Comparison of ENCODE assay signal across 27 cellular contexts in the genomic region with DNA sequence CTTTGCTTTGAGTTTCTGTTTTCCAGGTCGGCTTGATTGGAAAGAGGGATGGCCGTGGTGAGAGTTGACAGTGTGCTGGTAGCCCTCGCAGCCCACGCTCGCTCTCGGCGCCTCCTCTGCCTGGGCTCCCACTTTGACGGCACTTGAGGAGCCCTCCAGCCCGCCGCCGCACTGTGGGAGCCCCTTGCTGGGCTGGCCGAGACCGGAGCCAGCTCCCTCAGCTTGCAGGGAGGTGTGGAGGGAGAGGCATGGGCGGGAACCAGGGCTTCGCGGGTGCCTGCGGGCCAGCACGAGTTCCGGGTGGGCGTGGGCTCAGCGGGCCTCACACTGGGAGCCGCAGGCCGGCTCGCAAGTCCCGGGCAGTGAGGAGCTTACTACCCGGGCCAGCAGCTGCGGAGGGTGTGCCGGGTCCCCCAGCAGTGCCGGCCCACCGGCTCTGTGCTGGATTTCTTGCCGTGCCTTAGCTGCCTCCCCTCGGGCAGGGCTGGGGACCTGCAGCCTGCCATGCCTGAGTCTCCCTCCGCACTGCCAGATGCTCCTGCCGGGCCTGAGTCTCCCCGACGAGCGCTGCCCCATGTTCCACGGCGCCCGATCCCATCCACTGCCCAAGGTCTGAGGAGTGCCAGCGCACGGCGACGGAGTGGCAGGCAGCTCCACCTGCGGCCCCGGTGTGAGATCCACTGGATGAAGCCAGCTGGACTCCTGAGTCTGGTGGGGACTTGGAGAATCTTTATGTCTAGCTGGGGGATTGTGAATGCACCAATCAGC.
"Had no signal": no experiment of that assay in that cellular context is flagged by ENCODE, and none has a peak within 500 bp of the region (broad histone marks: within the 10 kb centered on the region; RNA-seq: fewer than 3 reads in every experiment).

No MANE protein-coding gene starts in this region.

- H3K9me3 ChIP-seq: sigmoid colon, vagina had no signal

- ATAC-seq: activated CD8-positive, alpha-beta T cell treated with anti-CD3 and anti-CD28 coated beads, Interleukin-2, amount 10 ng/mL, durations not matched to agents 7 days and 5 days; activated naive CD4-positive, alpha-beta T cell treated with anti-CD3 and anti-CD28 coated beads, Interleukin-2, amount 50 U/mL, for 72 hours; esophagus mucosa; left cardiac atrium; stimulated activated naive B cell treated with anti-CD40 and anti-IgM and Interleukin-4, amounts not matched to agents 10 μg/mL and 1 μg/mL and 100 μg/mL, for 72 hours had no signal

- H3K36me3 Mint-ChIP-seq: brain had no signal

- H3K27ac ChIP-seq: sigmoid colon, vagina, WERI-Rb-1 had no signal

- H3K27ac Mint-ChIP-seq: activated CD8-positive, alpha-beta T cell treated with anti-CD3 and anti-CD28 coated beads, Interleukin-2, amount 10 ng/mL, durations not matched to agents 7 days and 5 days; activated naive CD4-positive, alpha-beta T cell treated with anti-CD3 and anti-CD28 coated beads, Interleukin-2, amount 50 U/mL, for 72 hours; naive B cell; stimulated activated naive B cell treated with anti-CD40 and anti-IgM and Interleukin-4, amounts not matched to agents 10 μg/mL and 1 μg/mL and 100 μg/mL, for 72 hours had no signal

- FAIRE-seq: endothelial cell of umbilical vein, frontal cortex, TTC549 had no signal

- H3K4me3 Mint-ChIP-seq: activated CD8-positive, alpha-beta T cell treated with anti-CD3 and anti-CD28 coated beads, Interleukin-2, amount 10 ng/mL, durations not matched to agents 7 days and 5 days; naive B cell; stimulated activated naive B cell treated with anti-CD40 and anti-IgM and Interleukin-4, amounts not matched to agents 10 μg/mL and 1 μg/mL and 100 μg/mL, for 72 hours had no signal

- DNase-seq: activated CD4-positive, alpha-beta T cell treated with anti-CD3 and anti-CD28 coated beads for 1 hour; activated CD4-positive, alpha-beta T cell treated with anti-CD3 and anti-CD28 coated beads, Interleukin-2, amount 50 U/mL, for 1 hour; activated CD8-positive, alpha-beta T cell treated with anti-CD3 and anti-CD28 coated beads, Interleukin-2, amount 10 ng/mL, durations not matched to agents 7 days and 5 days; activated gamma-delta T cell treated with Interleukin-2 at 50 U/mL for 16 hours; caudate nucleus; dermis blood vessel endothelial cell; effector CD8-positive, alpha-beta T cell; hippocampal formation; left cardiac atrium; mesendoderm; naive B cell; nucleus accumbens; sigmoid colon; stimulated activated CD4-positive, alpha-beta T cell treated with anti-CD3 and anti-CD28 coated beads, Interleukin-2, amount 100 ng/mL, for 48 hours; stimulated activated CD8-positive, alpha-beta memory T cell treated with anti-CD3 and anti-CD28 coated beads, Interleukin-4, amount 100 ng/mL, for 48 hours; stimulated activated naive B cell treated with anti-CD40 and anti-IgM and Interleukin-4, amounts not matched to agents 10 μg/mL and 1 μg/mL and 100 μg/mL, for 72 hours; T-helper 1 cell; trophoblast cell; WERI-Rb-1 had no signal

- H3K27me3 Mint-ChIP-seq: stimulated activated naive B cell treated with anti-CD40 and anti-IgM and Interleukin-4, amounts not matched to agents 10 μg/mL and 1 μg/mL and 100 μg/mL, for 72 hours had no signal

- H3K4me3 ChIP-seq: sigmoid colon, smooth muscle cell, vagina had no signal

- H3K4me1 ChIP-seq: sigmoid colon, vagina had no signal

- H3K27me3 ChIP-seq: sigmoid colon, vagina had no signal

- H3K4me1 Mint-ChIP-seq: naive B cell; stimulated activated naive B cell treated with anti-CD40 and anti-IgM and Interleukin-4, amounts not matched to agents 10 μg/mL and 1 μg/mL and 100 μg/mL, for 72 hours had no signal

- H3K36me3 ChIP-seq: sigmoid colon, vagina, WERI-Rb-1 had no signal

- H3K4me2 ChIP-seq: smooth muscle cell had no signal
